Comparison of ENCODE assay signal across 1 cellular context in genomic region chr9:124489222-124489621, GRCh38.
TF ChIP-seq lines count a peak whose summit lies in the region.

No MANE protein-coding gene starts in this region.

TF ChIP-seq in K562, 482 proteins besides CTCF, POLR2A, EP300 and RAD21:
- no peak for TF ChIP-seq ZNF655 (CRISPR knock-in tag; IDR thresholded peaks at IDR 0.05)
- no peak for TF ChIP-seq ZNF174 (CRISPR knock-in tag; IDR thresholded peaks at IDR 0.05)
- no peak for TF ChIP-seq HMGXB4 (CRISPR knock-in tag; IDR thresholded peaks at IDR 0.05)
- no peak for TF ChIP-seq ZNF444 (CRISPR knock-in tag; IDR thresholded peaks at IDR 0.05)
- TF ChIP-seq PURB (CRISPR knock-in tag; IDR thresholded peaks at IDR 0.05; ENCODE audit: low read depth), result no peak
- no peak for TF ChIP-seq NFIX (CRISPR knock-in tag; IDR thresholded peaks at IDR 0.05; ENCODE audit: low read depth)
- no peak for TF ChIP-seq ZFP91 (CRISPR knock-in tag; IDR thresholded peaks at IDR 0.05)
- TF ChIP-seq ZBTB40 (IDR thresholded peaks at IDR 0.05), result no peak
- TF ChIP-seq ZBTB40 (CRISPR knock-in tag; IDR thresholded peaks at IDR 0.05), result no peak
- no peak for TF ChIP-seq FOS (IDR thresholded peaks at IDR 0.05; ENCODE audit: extremely low read depth, insufficient read length)
- no peak for TF ChIP-seq ZNF3 (CRISPR knock-in tag; IDR thresholded peaks at IDR 0.05)
- TF ChIP-seq ZC3H4 (CRISPR knock-in tag; IDR thresholded peaks at IDR 0.05; ENCODE audit: borderline replicate concordance), result no peak
- no peak for TF ChIP-seq ZNF12 (CRISPR knock-in tag; IDR thresholded peaks at IDR 0.05)
- TF ChIP-seq SRSF1 (IDR thresholded peaks at IDR 0.05; ENCODE audit: low read depth, low read length), result no peak
- no peak for TF ChIP-seq THAP12 (CRISPR knock-in tag; IDR thresholded peaks at IDR 0.05)
